Comparison of ENCODE assay signal across 12 cellular contexts in genomic region chr14:93120952-93121834, GRCh38.
"Had no signal": no experiment of that assay in that cellular context is flagged by ENCODE, and none has a peak within 500 bp of the region (broad histone marks: within the 10 kb centered on the region; RNA-seq: fewer than 3 reads in every experiment).

No MANE protein-coding gene starts in this region.

- H3K27ac ChIP-seq: lower lobe of right lung, right atrium auricular region, transverse colon had no signal

- H3K27me3 ChIP-seq: right atrium auricular region, transverse colon had no signal

- DNase-seq: activated CD4-positive, alpha-beta T cell treated with anti-CD3 and anti-CD28 coated beads for 48 hours; activated CD8-positive, alpha-beta memory T cell treated with anti-CD3 and anti-CD28 coated beads for 24 hours; activated effector memory CD4-positive, alpha-beta T cell treated with anti-CD3 and anti-CD28 coated beads, Interleukin-2, amount 50 U/mL, for 16 hours; amygdala; glutamatergic neuron; lower lobe of right lung; midbrain; naive B cell; T-helper 9 cell; transverse colon had no signal

- H3K36me3 ChIP-seq: lower lobe of right lung, right atrium auricular region, transverse colon had no signal

- H3K4me3 ChIP-seq: lower lobe of right lung, right atrium auricular region, skin epidermis, transverse colon had no signal

- ATAC-seq: lower lobe of right lung had no signal

- H3K9me3 ChIP-seq: lower lobe of right lung, right atrium auricular region, transverse colon had no signal
